Comparison of ENCODE assay signal across 13 cellular contexts in the genomic region with DNA sequence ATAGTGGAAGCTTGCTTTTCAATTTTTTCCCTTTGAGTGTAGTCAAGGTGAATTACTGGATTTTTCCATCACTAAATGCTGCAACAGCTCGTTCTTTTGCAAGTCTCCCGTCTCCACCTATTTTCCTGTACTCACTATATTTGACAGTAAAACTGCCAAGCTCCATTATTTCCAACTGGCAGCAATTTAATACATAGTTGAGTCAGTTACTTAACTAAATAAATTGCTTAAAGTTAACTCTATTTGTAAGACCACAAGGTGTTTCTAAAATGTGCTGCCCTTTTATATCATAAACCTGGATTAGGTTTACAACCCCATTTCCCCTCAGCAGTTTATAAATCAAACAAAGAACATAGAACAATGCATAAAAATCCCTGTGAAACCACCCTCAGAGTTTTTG.
"Had no signal": no experiment of that assay in that cellular context is flagged by ENCODE, and none has a peak within 500 bp of the region (broad histone marks: within the 10 kb centered on the region; RNA-seq: fewer than 3 reads in every experiment).

No MANE protein-coding gene starts in this region.

- ATAC-seq: activated T-cell treated with anti-CD3 and anti-CD28 coated beads, Interleukin-2, amount 50 U/mL, for 4 hours; body of pancreas; heart left ventricle; right cardiac atrium had no signal

- H3K9me3 ChIP-seq: body of pancreas, heart left ventricle, left ventricle myocardium inferior, transverse colon, uterus had no signal

- H3K4me1 ChIP-seq: body of pancreas had no signal

- DNase-seq: activated B cell treated with CpG ODN at 0.5 μM for 24 hours; activated CD4-positive, alpha-beta memory T cell treated with anti-CD3 and anti-CD28 coated beads, Interleukin-2, amount 10 ng/mL, durations not matched to agents 7 days and 5 days; activated CD4-positive, alpha-beta T cell treated with anti-CD3 and anti-CD28 coated beads for 48 hours; activated naive CD4-positive, alpha-beta T cell treated with anti-CD3 and anti-CD28 coated beads for 36 hours; activated T-cell treated with anti-CD3 and anti-CD28 coated beads, Interleukin-2, amount 50 U/mL, for 4 hours; foreskin melanocyte; heart left ventricle; left ventricle myocardium inferior; mammary epithelial cell; right cardiac atrium; transverse colon; uterus had no signal

- H3K27ac ChIP-seq: body of pancreas, heart left ventricle, left ventricle myocardium inferior, transverse colon had no signal

- H3K36me3 ChIP-seq: heart left ventricle, left ventricle myocardium inferior, transverse colon, uterus had no signal

- H3K4me3 ChIP-seq: body of pancreas, heart left ventricle, left ventricle myocardium inferior, transverse colon, uterus had no signal

- H3K27me3 ChIP-seq: body of pancreas, heart left ventricle, transverse colon, uterus had no signal
